ENCODE assay signal across 9 cellular contexts in the genomic region with DNA sequence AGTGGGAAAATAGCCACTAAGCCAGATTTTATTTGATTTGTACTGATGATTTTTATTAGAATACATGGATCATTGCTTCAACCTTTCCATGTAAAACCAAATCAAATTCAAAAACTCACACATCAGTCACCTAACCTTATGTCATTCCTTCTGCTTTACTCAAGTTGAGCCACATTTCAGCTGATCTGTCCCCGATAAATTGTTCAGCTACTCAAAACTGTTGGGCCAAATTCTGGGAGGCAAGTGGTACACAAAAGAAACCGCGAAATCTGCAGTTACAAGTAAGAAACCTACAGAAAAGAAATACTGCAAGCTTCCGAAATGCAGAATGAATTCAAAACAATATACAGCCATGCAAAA.
DNase-seq lines count a peak whose midpoint lies in the region; ATAC-seq and TF ChIP-seq lines count a peak whose summit lies in the region.
"Had no signal": no experiment of that assay in that cellular context is flagged by ENCODE, and none has a peak within 500 bp of the region (broad histone marks: within the 10 kb centered on the region; RNA-seq: fewer than 3 reads in every experiment).

No MANE protein-coding gene starts in this region.

- no peak for DNase-seq in activated naive CD4-positive, alpha-beta T cell treated with anti-CD3 and anti-CD28 coated beads, Interleukin-2, amount 10 ng/mL, durations not matched to agents 7 days and 5 days
- no peak for DNase-seq in activated naive CD4-positive, alpha-beta T cell treated with Interleukin-2 at 50 U/mL for 16 hours
- DNase-seq in cardiac fibroblast (ENCODE audit: low read depth in 2 of 2) (peak; percentile 15 to 50), tibial nerve (ENCODE audit: low spot score in 2 of 2) (no peak), DMS53 treated with DMSO at 0.1 percent for 48 hours (lab: John Stamatoyannopoulos, UW; ENCODE audit: unreplicated experiment) (no peak)
- no peak for DNase-seq in stimulated activated CD4-positive, alpha-beta T cell treated with anti-CD3 and anti-CD28 coated beads, Interleukin-12 subunit alpha, Interleukin-12 subunit beta, amount 100 ng/mL, for 4 hours
- DNase-seq: amygdala had no signal

- H3K9me3 Mint-ChIP-seq in activated naive CD4-positive, alpha-beta T cell treated with anti-CD3 and anti-CD28 coated beads, Interleukin-2, amount 10 ng/mL, durations not matched to agents 7 days and 5 days: no peaks in the 10 kb centered on the region

- 93 to 100% methylated on average over 1 to 3 of the region's 4 CpGs for WGBS in mesodermal cell (ENCODE audit: insufficient coverage in 2 of 2), 2 experiments
- WGBS in tibial nerve, 2 donors: 64 to 76% methylated on average over 4 of the region's 4 CpGs

- H3K27me3 ChIP-seq in tibial nerve: no peaks in the 10 kb centered on the region

- peak overlapping the region; percentile 44 to 60 for H3K4me3 ChIP-seq in cardiac fibroblast (replicated peaks in 1 of 2; ENCODE audit: low read depth in 2 of 2, low read length in 2 of 2)
- no peak overlapping the region for H3K4me3 ChIP-seq in mesodermal cell (ENCODE audit: extremely low read depth, insufficient read depth, low read length, poor library complexity, severe bottlenecking)
- H3K4me3 ChIP-seq in tibial nerve: peak overlapping the region in 3 of 4 donors; percentile 17 to 52 (median 43)

- peaks cover 9% of the 10 kb centered on the region for H3K4me1 ChIP-seq in mesodermal cell (ENCODE audit: control insufficient read depth, insufficient read depth, low read length, poor library complexity, severe bottlenecking)
- peaks cover 0 to 32% (median 0%) of the 10 kb centered on the region in 4 donors for H3K4me1 ChIP-seq in tibial nerve

- no peak for ATAC-seq in GM19452 (IDR thresholded peaks at IDR 0.05; ENCODE audit: unreplicated experiment)

- H3K36me3 ChIP-seq in mesodermal cell (ENCODE audit: control insufficient read depth, insufficient read depth, low read length) (peaks cover 31% of the 10 kb centered on the region), tibial nerve (no peaks in the 10 kb centered on the region)

- CTCF ChIA-PET in activated naive CD4-positive, alpha-beta T cell treated with anti-CD3 and anti-CD28 coated beads, Interleukin-2, amount 10 ng/mL, durations not matched to agents 7 days and 5 days (lab: Charles Lee): interaction anchor here (1.5 kb wide), 1 partner anchor 63 kb away, joined by 4 read pairs; no protein-coding TSS in a partner anchor

- TF ChIP-seq CTCF in cardiac fibroblast (IDR thresholded peaks at IDR 0.05; ENCODE audit: low read depth, low read length): no peak
- TF ChIP-seq CTCF in tibial nerve (IDR thresholded peaks at IDR 0.05): no peak

- H3K4me3 Mint-ChIP-seq in activated naive CD4-positive, alpha-beta T cell treated with anti-CD3 and anti-CD28 coated beads, Interleukin-2, amount 10 ng/mL, durations not matched to agents 7 days and 5 days: peak overlapping the region; percentile 45

- H3K27ac Mint-ChIP-seq in activated naive CD4-positive, alpha-beta T cell treated with anti-CD3 and anti-CD28 coated beads, Interleukin-2, amount 10 ng/mL, durations not matched to agents 7 days and 5 days: no peak overlapping the region

- no peaks in the 10 kb centered on the region for H3K36me3 Mint-ChIP-seq in activated naive CD4-positive, alpha-beta T cell treated with anti-CD3 and anti-CD28 coated beads, Interleukin-2, amount 10 ng/mL, durations not matched to agents 7 days and 5 days

- TF ChIP-seq EP300 in tibial nerve (IDR thresholded peaks at IDR 0.05): no peak

- H3K4me1 Mint-ChIP-seq in activated naive CD4-positive, alpha-beta T cell treated with anti-CD3 and anti-CD28 coated beads, Interleukin-2, amount 10 ng/mL, durations not matched to agents 7 days and 5 days: peaks cover 16% of the 10 kb centered on the region

- TF ChIP-seq POLR2A in tibial nerve (IDR thresholded peaks at IDR 0.05): no peak

- H3K27ac ChIP-seq in mesodermal cell (ENCODE audit: low read depth, low read length, severe bottlenecking) (peak overlapping the region; percentile 70), tibial nerve (peak overlapping the region; percentile 28 to 88 (median 66))

- H3K9me3 ChIP-seq in mesodermal cell (ENCODE audit: control insufficient read depth, low read length): no peaks in the 10 kb centered on the region
- no peaks in the 10 kb centered on the region for H3K9me3 ChIP-seq in tibial nerve

- no peaks in the 10 kb centered on the region for H3K27me3 Mint-ChIP-seq in activated naive CD4-positive, alpha-beta T cell treated with anti-CD3 and anti-CD28 coated beads, Interleukin-2, amount 10 ng/mL, durations not matched to agents 7 days and 5 days

Comparison
In these comparisons a context has a peak if more than half of its experiments do, and no peak if none do; other contexts are left out.
1. DNase-seq: peak in cardiac fibroblast (2 of 2); none in activated naive CD4-positive, alpha-beta T cell treated with anti-CD3 and anti-CD28 coated beads, Interleukin-2, amount 10 ng/mL, durations not matched to agents 7 days and 5 days (single experiment), activated naive CD4-positive, alpha-beta T cell treated with Interleukin-2 at 50 U/mL for 16 hours (single experiment), tibial nerve (0 of 2), stimulated activated CD4-positive, alpha-beta T cell treated with anti-CD3 and anti-CD28 coated beads, Interleukin-12 subunit alpha, Interleukin-12 subunit beta, amount 100 ng/mL, for 4 hours (single experiment) and DMS53 treated with DMSO at 0.1 percent for 48 hours (single experiment).